8 cellular contexts compared by ENCODE assay signal in genomic region chr3:123584988-123585937, GRCh38. TPM values are rescaled to one million over a fixed set of nuclear protein-coding genes. Genes with fewer than 3 reads are reported as not detected.
A peak's percentile ranks its signal among the peaks of the same experiment; 100 is the strongest.
DNase-seq lines count a peak whose midpoint lies in the region; ATAC-seq and TF ChIP-seq lines count a peak whose summit lies in the region.

Gene HACD2 (minus strand): TSS chr3:123585053. CDS start chr3:123585027, 26 bp downstream.

- ATAC-seq in GM19397 (IDR thresholded peaks at IDR 0.05; ENCODE audit: unreplicated experiment) (peak; percentile 87), HG03571 (IDR thresholded peaks at IDR 0.05; ENCODE audit: unreplicated experiment) (peak; percentile 88)

- peak within 1 kb of the TSS; percentile 68 to 93 for H3K9ac ChIP-seq in liver (ENCODE audit: low read depth in 1 of 2, low read length in 2 of 2)

- under 1% methylated on average over 54 of the region's 54 CpGs for WGBS in liver

- peaks cover 0 to 1% (median 0%) of the 10 kb centered on the region in 3 donors for H3K27me3 Mint-ChIP-seq in CD14-positive monocyte (ENCODE audit: low read depth in 3 of 3)

- peaks cover 5 to 11% (median 8%) of the 10 kb centered on the region in 4 donors for H3K36me3 ChIP-seq in liver (ENCODE audit: control insufficient read depth in 4 of 4, insufficient read depth in 3 of 4, low read depth in 1 of 4, low read length in 3 of 4)

- H3K36me3 Mint-ChIP-seq in CD14-positive monocyte: peaks cover 29 to 40% of the 10 kb centered on the region in 2 donors

- no peak for TF ChIP-seq CTCF in CD14-positive monocyte (IDR thresholded peaks at IDR 0.05)
- TF ChIP-seq CTCF in dorsolateral prefrontal cortex (IDR thresholded peaks at IDR 0.05 in 54 of 56, conservative IDR thresholded peaks at IDR 0.05 in 2 of 56; ENCODE audit: low read depth in 1 of 56, partially characterized antibody in 56 of 56): peak in 24 of 56 donors; percentile 6 to 34 (median 18)
- no peak for TF ChIP-seq CTCF in liver (IDR thresholded peaks at IDR 0.05; ENCODE audit: low read depth, low read length, missing input control)

- peak within 1 kb of the TSS in 6 of 7 donors; percentile 24 to 82 (median 64) for H3K27ac Mint-ChIP-seq in CD14-positive monocyte

- peaks cover 19% of the 10 kb centered on the region for H3K4me1 Mint-ChIP-seq in CD14-positive monocyte

- DNase-seq in CD14-positive monocyte (ENCODE audit: low spot score) (peak; percentile 94), NCI-H82 (lab: John Stamatoyannopoulos, UW) (peak; percentile 100), dorsolateral prefrontal cortex (peak; percentile 92 to 98 (median 96))
- peak; percentile 96 to 97 for DNase-seq in activated CD4-positive, alpha-beta T cell treated with anti-CD3 and anti-CD28 coated beads, Interleukin-2, amount 50 U/mL, for 48 hours
- peak; percentile 95 for DNase-seq in stimulated activated CD4-positive, alpha-beta T cell treated with anti-CD3 and anti-CD28 coated beads, Interleukin-4, amount 100 ng/mL, for 24 hours

- intact Hi-C loops in CD14-positive monocyte (cut with micrococcal nuclease): loop anchor here in 1 of 2 donors (10.0 kb wide), 1 partner anchor 1200 kb away; the partner anchor contains the start of genes FAM162A and MIX23
- intact Hi-C loops in dorsolateral prefrontal cortex (cut with DNase I): loop anchor here (2.0 to 10.0 kb wide), 2 partner anchors 36 to 140 kb away; no protein-coding TSS in a partner anchor

- peak; percentile 29 to 31 for TF ChIP-seq RAD21 in liver (IDR thresholded peaks at IDR 0.05)

- no peaks in the 10 kb centered on the region for H3K9me3 ChIP-seq in liver (ENCODE audit: control insufficient read depth in 4 of 4, low read length in 3 of 4)

- no peak within 1 kb of the TSS for H3K4me3 Mint-ChIP-seq in CD14-positive monocyte

- H3K4me1 ChIP-seq in liver (ENCODE audit: control insufficient read depth in 4 of 4, insufficient read depth in 4 of 4, low read length in 3 of 4): peaks cover 4 to 33% (median 30%) of the 10 kb centered on the region in 4 donors

- H3K9me3 Mint-ChIP-seq in CD14-positive monocyte: peaks cover 10 to 21% (median 15%) of the 10 kb centered on the region in 7 donors

- H3K27ac ChIP-seq in dorsolateral prefrontal cortex (peak within 1 kb of the TSS; percentile 83 to 100 (median 97)), liver (ENCODE audit: low read depth in 1 of 2, low read length in 2 of 2) (peak within 1 kb of the TSS; percentile 98 to 99)

- H3K27me3 ChIP-seq in dorsolateral prefrontal cortex (no peaks in the 10 kb centered on the region), liver (ENCODE audit: control insufficient read depth in 4 of 4, insufficient read depth in 4 of 4, low read length in 3 of 4) (no peaks in the 10 kb centered on the region)

- H3K4me3 ChIP-seq in dorsolateral prefrontal cortex (peak within 1 kb of the TSS; percentile 53 to 97 (median 89)), liver (ENCODE audit: low read depth in 1 of 3, low read length in 3 of 3) (peak within 1 kb of the TSS; percentile 92 to 97 (median 97))

TF ChIP-seq in liver, 16 proteins besides CTCF, POLR2A, EP300 and RAD21:
- TF ChIP-seq HNF4A (conservative IDR thresholded peaks at IDR 0.05): peak; percentile 66 to 82
- TF ChIP-seq JUND (IDR thresholded peaks at IDR 0.05): peak; percentile 50 to 72
- TF ChIP-seq, protein P1, sequence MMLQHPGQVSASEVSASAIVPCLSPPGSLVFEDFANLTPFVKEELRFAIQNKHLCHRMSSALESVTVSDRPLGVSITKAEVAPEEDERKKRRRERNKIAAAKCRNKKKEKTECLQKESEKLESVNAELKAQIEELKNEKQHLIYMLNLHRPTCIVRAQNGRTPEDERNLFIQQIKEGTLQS (IDR thresholded peaks at IDR 0.05): peak; percentile 67
- peak; percentile 100 for TF ChIP-seq YY1 (IDR thresholded peaks at IDR 0.05)
- TF ChIP-seq GABPA (IDR thresholded peaks at IDR 0.05 in 1 of 2, conservative IDR thresholded peaks at IDR 0.05 in 1 of 2): peak in 1 of 2 donors; percentile 44
- TF ChIP-seq FOXA2 (IDR thresholded peaks at IDR 0.05): no peak
- peak; percentile 24 for TF ChIP-seq FOXA1 (IDR thresholded peaks at IDR 0.05)
- TF ChIP-seq REST (IDR thresholded peaks at IDR 0.05): peak; percentile 62
- TF ChIP-seq EGR1 (IDR thresholded peaks at IDR 0.05; ENCODE audit: low read depth in 2 of 2): peak in 1 of 2 donors; percentile 67
- peak; percentile 42 for TF ChIP-seq ZBTB33 (IDR thresholded peaks at IDR 0.05)
- TF ChIP-seq RXRA (IDR thresholded peaks at IDR 0.05): peak; percentile 55 to 64
- peak; percentile 59 for TF ChIP-seq TAF1 (conservative IDR thresholded peaks at IDR 0.05)
- TF ChIP-seq, protein P2, sequence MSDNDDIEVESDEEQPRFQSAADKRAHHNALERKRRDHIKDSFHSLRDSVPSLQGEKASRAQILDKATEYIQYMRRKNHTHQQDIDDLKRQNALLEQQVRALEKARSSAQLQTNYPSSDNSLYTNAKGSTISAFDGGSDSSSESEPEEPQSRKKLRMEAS (IDR thresholded peaks at IDR 0.05): peak; percentile 55
- TF ChIP-seq HNF4G (IDR thresholded peaks at IDR 0.05): peak; percentile 55
- peak; percentile 62 for TF ChIP-seq NR2F2 (IDR thresholded peaks at IDR 0.05)
- peak; percentile 76 for TF ChIP-seq SP1 (IDR thresholded peaks at IDR 0.05)

RNA-seq across cellular contexts. Expression of gene HACD2, which starts in this region (rescaled TPM):
- polyA plus RNA-seq in CD14-positive monocyte: 10 to 100 TPM; 15.1 to 17.1 TPM
- total RNA-seq in dorsolateral prefrontal cortex: 10 to 100 TPM; 26.7 to 65.5 (median 39.9) TPM
- total RNA-seq in liver: 10 to 100 TPM; 34.7 to 45.2 TPM
- polyA plus RNA-seq in liver: 10 to 100 TPM; 14.8 to 15.7 TPM

Comparison
In these comparisons a context has a peak if more than half of its experiments do, and no peak if none do; other contexts are left out.
1. Peak in every context shown above with its lines: DNase-seq, ATAC-seq, H3K4me3 ChIP-seq and H3K27ac ChIP-seq.